8 cellular contexts compared by ENCODE assay signal in the genomic region with DNA sequence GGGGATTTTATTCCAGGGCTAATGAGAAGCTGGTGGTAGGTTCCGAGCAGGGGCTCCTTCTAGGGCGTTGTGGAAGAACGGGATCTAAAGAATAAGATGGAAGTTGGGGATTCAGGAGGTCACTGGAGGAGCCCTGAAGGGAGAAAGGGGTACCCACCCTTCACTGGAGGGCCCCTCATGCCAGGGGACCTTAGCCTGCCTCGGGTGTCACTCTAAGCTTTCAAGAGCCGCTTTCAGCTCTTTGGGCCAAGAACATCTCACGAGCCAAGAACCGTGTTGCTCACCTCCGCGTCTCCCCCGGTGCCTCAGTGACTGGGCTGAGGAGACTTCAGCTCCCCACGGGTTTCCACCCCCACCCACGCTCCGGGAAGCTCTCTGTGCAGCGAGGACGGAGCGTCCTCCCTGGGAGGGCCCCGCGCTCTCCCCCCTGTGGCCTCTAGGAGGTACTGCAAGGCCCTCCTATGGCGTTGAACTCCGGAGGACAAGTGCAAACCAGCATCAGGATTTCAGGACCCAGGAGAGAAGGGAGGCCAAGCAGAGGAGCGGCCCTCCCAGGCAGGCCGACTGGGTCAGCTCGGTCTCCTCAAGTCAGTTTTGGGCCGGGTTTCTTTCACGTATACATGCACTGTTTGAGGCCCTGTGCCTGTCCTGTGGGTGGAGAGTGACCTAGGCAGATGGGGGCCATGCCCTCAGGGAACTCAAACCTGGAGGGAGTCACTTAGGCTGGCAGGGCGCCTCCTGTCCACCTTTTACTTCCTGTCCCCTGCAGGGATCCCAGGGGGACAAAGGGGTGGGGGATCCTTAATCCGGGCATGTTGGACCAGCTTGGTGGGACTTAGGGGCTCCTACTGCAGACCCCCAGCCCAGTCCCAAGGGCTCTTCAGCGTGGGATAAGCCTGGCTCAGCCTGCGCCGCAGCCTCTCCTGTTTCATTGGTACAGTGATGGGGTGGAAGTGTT. TPM values are rescaled to one million over a fixed set of nuclear protein-coding genes. Genes with fewer than 3 reads are reported as not detected.
A peak's percentile ranks its signal among the peaks of the same experiment; 100 is the strongest.
DNase-seq lines count a peak whose midpoint lies in the region; ATAC-seq, FAIRE-seq and TF ChIP-seq lines count a peak whose summit lies in the region.

No MANE protein-coding gene starts in this region.

- H3K9me3 ChIP-seq in DND-41 (ENCODE audit: insufficient read depth, low read length, severe bottlenecking) (no peaks in the 10 kb centered on the region), prostate gland (no peaks in the 10 kb centered on the region), uterus (no peaks in the 10 kb centered on the region)

- no peaks in the 10 kb centered on the region for H3K9me3 Mint-ChIP-seq in activated naive CD4-positive, alpha-beta T cell treated with anti-CD3 and anti-CD28 coated beads, Interleukin-2, amount 50 U/mL, for 24 hours

- H3K9ac ChIP-seq in DND-41 (ENCODE audit: low read depth, low read length): no peak overlapping the region

- H3K36me3 Mint-ChIP-seq in activated naive CD4-positive, alpha-beta T cell treated with anti-CD3 and anti-CD28 coated beads, Interleukin-2, amount 50 U/mL, for 24 hours: no peaks in the 10 kb centered on the region

- H3K27ac ChIP-seq in DND-41 (ENCODE audit: low read length) (no peak overlapping the region), prostate gland (no peak overlapping the region), uterus (no peak overlapping the region)

- ATAC-seq in DND-41 (ENCODE audit: insufficient read depth, low read depth): peak; percentile 96
- no peak for ATAC-seq in GM18868 (IDR thresholded peaks at IDR 0.05; ENCODE audit: unreplicated experiment)

- no peaks in the 10 kb centered on the region for H4K20me1 ChIP-seq in DND-41 (ENCODE audit: insufficient read depth, low read length)

- H3K4me3 Mint-ChIP-seq in activated naive CD4-positive, alpha-beta T cell treated with anti-CD3 and anti-CD28 coated beads, Interleukin-2, amount 50 U/mL, for 24 hours: peak overlapping the region; percentile 27

- DNase-seq in DND-41: peak; percentile 65
- DNase-seq in HTR-8/SVneo (ENCODE audit: insufficient read length, low spot score): peak; percentile 86
- peak; percentile 38 for DNase-seq in SKM-1 (lab: John Stamatoyannopoulos, UW; ENCODE audit: unreplicated experiment)
- DNase-seq in head of caudate nucleus: peak; percentile 45 to 93 (median 80)
- DNase-seq in prostate gland (ENCODE audit: low spot score): peak; percentile 32
- peak; percentile 23 to 58 for DNase-seq in uterus

- no peak overlapping the region for H3K4me2 ChIP-seq in DND-41 (ENCODE audit: insufficient read depth, low read length)

- H3K4me1 ChIP-seq in DND-41 (ENCODE audit: insufficient read depth, low read length): peaks cover 5% of the 10 kb centered on the region
- H3K4me1 ChIP-seq in prostate gland (replicated peaks): no peaks in the 10 kb centered on the region
- no peaks in the 10 kb centered on the region for H3K4me1 ChIP-seq in uterus

- H3K27me3 ChIP-seq in DND-41 (ENCODE audit: insufficient read depth, low read length, poor library complexity) (peaks cover 13% of the 10 kb centered on the region), prostate gland (replicated peaks; ENCODE audit: insufficient read depth) (no peaks in the 10 kb centered on the region), uterus (no peaks in the 10 kb centered on the region)

- H3K4me3 ChIP-seq in DND-41 (ENCODE audit: low read depth in 1 of 2, low read length in 2 of 2) (no peak overlapping the region), prostate gland (no peak overlapping the region), uterus (no peak overlapping the region)

- peak overlapping the region; percentile 29; the same call in 1 of the 2 replicates for H2AFZ ChIP-seq in DND-41 (ENCODE audit: low read depth, low read length)

- no peaks in the 10 kb centered on the region for H3K79me2 ChIP-seq in DND-41 (ENCODE audit: insufficient read depth, low read length)

- peak; percentile 44 for FAIRE-seq in HTR-8/SVneo (lab: Jason Lieb, UNC)

- TF ChIP-seq CTCF in DND-41 (IDR thresholded peaks at IDR 0.05; ENCODE audit: borderline replicate concordance, extremely low read depth, low read length, poor library complexity, severe bottlenecking) (peak; percentile 99), prostate gland (IDR thresholded peaks at IDR 0.05) (peak; percentile 75 to 91 (median 83)), uterus (IDR thresholded peaks at IDR 0.05) (peak; percentile 91 to 96 (median 93))

- H3K27me3 Mint-ChIP-seq in activated naive CD4-positive, alpha-beta T cell treated with anti-CD3 and anti-CD28 coated beads, Interleukin-2, amount 50 U/mL, for 24 hours: no peaks in the 10 kb centered on the region

- intact Hi-C loops in head of caudate nucleus (cut with DNase I): loop anchor here (5.0 to 10.0 kb wide), 2 partner anchors 143 to 211 kb away; partner anchors contain the start of gene HAMP
- intact Hi-C loops in prostate gland (cut with DNase I): loop anchor here (5.0 to 10.0 kb wide), 2 partner anchors 143 to 221 kb away; no protein-coding TSS in a partner anchor
- intact Hi-C loops in uterus (cut with DNase I; ENCODE audit: low total_unique reads): no loop called here

- TF ChIP-seq POLR2A in prostate gland (IDR thresholded peaks at IDR 0.05) (no peak), uterus (IDR thresholded peaks at IDR 0.05) (no peak)

- WGBS in prostate gland: 26% methylated on average over 30 of the region's 30 CpGs

- peaks cover 8% of the 10 kb centered on the region for H3K4me1 Mint-ChIP-seq in activated naive CD4-positive, alpha-beta T cell treated with anti-CD3 and anti-CD28 coated beads, Interleukin-2, amount 50 U/mL, for 24 hours

- H3K36me3 ChIP-seq in DND-41 (ENCODE audit: insufficient read depth, low read length) (no peaks in the 10 kb centered on the region), prostate gland (no peaks in the 10 kb centered on the region), uterus (no peaks in the 10 kb centered on the region)

- no peak overlapping the region for H3K27ac Mint-ChIP-seq in activated naive CD4-positive, alpha-beta T cell treated with anti-CD3 and anti-CD28 coated beads, Interleukin-2, amount 50 U/mL, for 24 hours

RNA-seq across cellular contexts. Expression of gene KRTDAP, which starts 5.1 kb away (rescaled TPM):
- total RNA-seq in prostate gland (10 to 100 TPM in 1 of 2 donors, 1 to 10 TPM in 1; 3.6 to 58.6 TPM), uterus (not detected)

RNA-seq across cellular contexts. Expression of gene DMKN, which starts 18.1 kb away (rescaled TPM):
- total RNA-seq in prostate gland (10 to 100 TPM; 50.9 to 80.5 TPM), uterus (10 to 100 TPM in 3 of 4 donors, 1 to 10 TPM in 1; 4.4 to 73.7 (median 39.5) TPM)

RNA-seq across cellular contexts. Expression of gene SBSN, which starts 32.7 kb away (rescaled TPM):
- total RNA-seq in prostate gland (1 to 10 TPM in 1 of 2 donors, under 1 TPM in 1; 0.32 to 4.9 TPM), uterus (under 1 TPM in 1 of 4 donors, not detected in 3; 0.37 TPM)

RNA-seq across cellular contexts. Expression of gene GAPDHS, which starts 37.9 kb away (rescaled TPM):
- 10 to 100 TPM in 1 of 2 donors, not detected in 1; 13.4 TPM for total RNA-seq in prostate gland
- not detected for total RNA-seq in uterus

RNA-seq across cellular contexts. Expression of gene FFAR2, which starts 47.3 kb away (rescaled TPM):
- total RNA-seq in prostate gland: under 1 TPM in 1 of 2 donors, not detected in 1; 0.87 TPM
- under 1 TPM in 2 of 4 donors, not detected in 2; 0.21 TPM for total RNA-seq in uterus

Comparison
In these comparisons a context has a peak if more than half of its experiments do, and no peak if none do; other contexts are left out.
1. DNase-seq: peak in every context shown above with its lines; median percentile 86 in HTR-8/SVneo; 80 in head of caudate nucleus; 65 in DND-41; 40 in uterus; 38 in SKM-1; 32 in prostate gland.